In the genomic region with DNA sequence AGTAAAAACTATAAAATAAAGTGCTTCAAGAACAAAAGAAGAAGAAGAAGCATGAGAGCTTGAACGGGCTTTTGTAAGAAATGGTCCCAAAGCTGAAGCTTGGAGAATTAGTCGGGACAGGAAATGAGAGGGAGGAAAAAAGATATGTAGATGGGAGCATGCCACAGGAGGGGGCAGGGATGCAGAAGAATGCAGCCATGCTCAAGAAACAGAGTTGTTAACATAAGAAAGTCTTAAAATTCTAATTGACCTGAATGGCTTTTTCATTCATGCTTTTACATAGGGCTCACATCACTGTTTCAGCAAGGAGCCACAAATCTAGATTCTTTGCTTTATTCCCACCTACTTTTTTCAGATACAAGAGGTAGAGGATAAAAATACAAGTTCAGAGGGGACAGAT, we compare ENCODE assay signal across 31 cellular contexts. TPM values are rescaled to one million over a fixed set of nuclear protein-coding genes. Genes with fewer than 3 reads are reported as not detected.
DNase-seq lines count a peak whose midpoint lies in the region; ATAC-seq, FAIRE-seq and TF ChIP-seq lines count a peak whose summit lies in the region.
"Had no signal": no experiment of that assay in that cellular context is flagged by ENCODE, and none has a peak within 500 bp of the region (broad histone marks: within the 10 kb centered on the region; RNA-seq: fewer than 3 reads in every experiment).

No MANE protein-coding gene starts in this region.

- peaks cover 63% of the 10 kb centered on the region for H3K4me1 Mint-ChIP-seq in GM23338
- no peaks in the 10 kb centered on the region for H3K4me1 Mint-ChIP-seq in stimulated activated naive CD8-positive, alpha-beta T cell treated with anti-CD3 and anti-CD28 coated beads, Interleukin-15, amount 100 ng/mL, for 72 hours

- peaks cover 3% of the 10 kb centered on the region; the same call in 2 of the 3 replicates for H3K36me3 Mint-ChIP-seq in GM23338 (ENCODE audit: low read depth)

- no peaks in the 10 kb centered on the region for H3K9me3 Mint-ChIP-seq in GM23338
- no peaks in the 10 kb centered on the region for H3K9me3 Mint-ChIP-seq in stimulated activated naive CD8-positive, alpha-beta T cell treated with anti-CD3 and anti-CD28 coated beads, Interleukin-15, amount 100 ng/mL, for 72 hours
- H3K9me3 Mint-ChIP-seq: CD4-positive, alpha-beta T cell had no signal

- no peaks in the 10 kb centered on the region; the same call in 1 of the 2 replicates for H3F3A ChIP-seq in GM23338 (replicated peaks; ENCODE audit: low read depth)

- dilution Hi-C loops in mammary epithelial cell (cut with HindIII; ENCODE audit: low sequenced_read_pairs) = no loop called here

- peak overlapping the region; percentile 49 for H3K4me3 Mint-ChIP-seq in GM23338
- H3K4me3 Mint-ChIP-seq in stimulated activated naive CD8-positive, alpha-beta T cell treated with anti-CD3 and anti-CD28 coated beads, Interleukin-15, amount 100 ng/mL, for 72 hours = no peak overlapping the region
- H3K4me3 Mint-ChIP-seq: CD4-positive, alpha-beta T cell had no signal

- H4K20me1 ChIP-seq in GM23338 (replicated peaks; ENCODE audit: insufficient read depth) (no peaks in the 10 kb centered on the region), mammary epithelial cell (ENCODE audit: insufficient read depth, low read length) (no peaks in the 10 kb centered on the region)
- H4K20me1 ChIP-seq: BLaER1 treated with 17β-estradiol and CSF1 and Interleukin-3, amounts not matched to agents 10 nM and 100 nM had no signal

- no TSS peak for BruUV-seq in mammary epithelial cell (replicated peaks; lab: Mats Ljungman, UMichigan)

- TF ChIP-seq CTCF in GM23338 (conservative IDR thresholded peaks at IDR 0.05; ENCODE audit: low read depth in 2 of 2) (no peak), mammary epithelial cell (conservative IDR thresholded peaks at IDR 0.05 in 1 of 2, IDR thresholded peaks at IDR 0.05 in 1 of 2; ENCODE audit: extremely low read depth in 1 of 2, insufficient read depth in 1 of 2, low read depth in 1 of 2, low read length in 2 of 2) (no peak)

- H3K9ac ChIP-seq in HUES64 (ENCODE audit: low read depth, low read length) (peak overlapping the region; percentile 40), mammary epithelial cell (ENCODE audit: insufficient read depth, low read length) (no peak overlapping the region)
- H3K9ac ChIP-seq: BLaER1 treated with 17β-estradiol and CSF1 and Interleukin-3, amounts not matched to agents 10 nM and 100 nM had no signal

- H3K79me2 ChIP-seq in GM23338 (replicated peaks; ENCODE audit: insufficient read depth) = no peaks in the 10 kb centered on the region
- H3K79me2 ChIP-seq in mammary epithelial cell (ENCODE audit: insufficient read depth, low read length) = no peaks in the 10 kb centered on the region

- FAIRE-seq in RCC 7860 (lab: Jason Lieb, UNC) = no peak
- FAIRE-seq: A204.1, GM12892, GM19239, K562 had no signal

- ATAC-seq in GM23338 = peak; percentile 87
- no peak for ATAC-seq in stimulated activated naive CD8-positive, alpha-beta T cell treated with anti-CD3 and anti-CD28 coated beads, Interleukin-15, amount 100 ng/mL, for 72 hours
- ATAC-seq in HG03280 (IDR thresholded peaks at IDR 0.05; ENCODE audit: unreplicated experiment) = no peak
- ATAC-seq: HCT116, K562, PC-3, Right ventricle myocardium inferior, SK-N-SH treated with all-trans-retinoic acid at 6 μM for 48 hours had no signal

- intact Hi-C loops in mammary epithelial cell (cut with micrococcal nuclease) = no loop called here

- in situ Hi-C loops in mammary epithelial cell (cut with MboI; ENCODE audit: low sequenced_read_pairs in 2 of 2) = no loop called here

- no peaks in the 10 kb centered on the region for H3K27me3 ChIP-seq in GM23338 (ENCODE audit: insufficient read depth)
- no peaks in the 10 kb centered on the region for H3K27me3 ChIP-seq in HUES64 (ENCODE audit: insufficient read depth, low read length)
- H3K27me3 ChIP-seq in mammary epithelial cell (ENCODE audit: insufficient read depth, low read length) = no peaks in the 10 kb centered on the region
- H3K27me3 ChIP-seq: BLaER1 treated with 17β-estradiol and CSF1 and Interleukin-3, amounts not matched to agents 10 nM and 100 nM; SJCRH30 had no signal

- peak overlapping the region; percentile 12 for H3K4me3 ChIP-seq in GM23338
- H3K4me3 ChIP-seq in HUES64 (ENCODE audit: low read length) = peak overlapping the region; percentile 33
- H3K4me3 ChIP-seq in mammary epithelial cell (replicated peaks in 1 of 3; ENCODE audit: insufficient read depth in 1 of 3, low read depth in 2 of 3, low read length in 3 of 3) = no peak overlapping the region
- H3K4me3 ChIP-seq: BLaER1 treated with 17β-estradiol and CSF1 and Interleukin-3, amounts not matched to agents 10 nM and 100 nM; K562; SJCRH30 had no signal

- 4% methylated on average over 2 of the region's 2 CpGs for WGBS in HUES64
- 0% methylated on average over 2 of the region's 2 CpGs for WGBS in mammary epithelial cell (ENCODE audit: low coverage, missing lambda C conversion rate)

- peak overlapping the region; percentile 92 for H3K27ac Mint-ChIP-seq in GM23338
- no peak overlapping the region for H3K27ac Mint-ChIP-seq in stimulated activated naive CD8-positive, alpha-beta T cell treated with anti-CD3 and anti-CD28 coated beads, Interleukin-15, amount 100 ng/mL, for 72 hours
- H3K27ac Mint-ChIP-seq: CD4-positive, alpha-beta T cell had no signal

- no peaks in the 10 kb centered on the region; the same call in 1 of the 2 replicates for H3K9me2 ChIP-seq in GM23338 (ENCODE audit: insufficient read depth)

- H2AFZ ChIP-seq in GM23338 (no peak overlapping the region), mammary epithelial cell (ENCODE audit: low read depth, low read length) (no peak overlapping the region)

- CTCF ChIA-PET in mammary epithelial cell (lab: Charles Lee; ENCODE audit: low non-redundant PET) = no interaction called here

- H3K27ac ChIP-seq in GM23338 (ENCODE audit: low read depth) (peak overlapping the region; percentile 94), HUES64 (ENCODE audit: low read depth, low read length) (peak overlapping the region; percentile 96), mammary epithelial cell (ENCODE audit: insufficient read depth, low read depth, low read length) (no peak overlapping the region)
- H3K27ac ChIP-seq: BLaER1 treated with 17β-estradiol and CSF1 and Interleukin-3, amounts not matched to agents 10 nM and 100 nM; HL-60; SJCRH30 had no signal

- no peaks in the 10 kb centered on the region for H3K27me3 Mint-ChIP-seq in GM23338 (ENCODE audit: insufficient read depth, low read depth, poor library complexity)
- H3K27me3 Mint-ChIP-seq in stimulated activated naive CD8-positive, alpha-beta T cell treated with anti-CD3 and anti-CD28 coated beads, Interleukin-15, amount 100 ng/mL, for 72 hours = peaks cover 52% of the 10 kb centered on the region

- peak; percentile 93 for DNase-seq in GM23338 (ENCODE audit: low spot score)
- DNase-seq in iPS DF 19.7 (ENCODE audit: low read depth, low spot score) = peak; percentile 80
- peak; percentile 62 for DNase-seq in iPS-NIHi7 (ENCODE audit: extremely low spot score)
- DNase-seq in RCC 7860 (ENCODE audit: low spot score) = no peak
- DNase-seq in stimulated activated naive CD8-positive, alpha-beta T cell treated with anti-CD3 and anti-CD28 coated beads, Interleukin-15, amount 100 ng/mL, for 72 hours = no peak
- DNase-seq in mammary epithelial cell = no peak
- DNase-seq: AML-193; CD4-positive, alpha-beta T cell; COR-L47; DMS79; Kasumi-1; NCI-H1105; NCI-H146; NCI-H1930; NCI-H2107; NCI-H446; NCI-H524 treated with DMSO at 0.1 percent for 48 hours; NCI-H774; PC-3; SJCRH30 had no signal

- H3K9me3 ChIP-seq in HUES64 (ENCODE audit: insufficient read depth, low read depth, low read length) (no peaks in the 10 kb centered on the region), mammary epithelial cell (replicated peaks; ENCODE audit: insufficient read depth, low read length) (no peaks in the 10 kb centered on the region)
- H3K9me3 ChIP-seq: BLaER1 treated with 17β-estradiol and CSF1 and Interleukin-3, amounts not matched to agents 10 nM and 100 nM; SJCRH30 had no signal

- H3K4me2 ChIP-seq in GM23338 (peak overlapping the region; percentile 28), mammary epithelial cell (ENCODE audit: insufficient read depth, low read depth, low read length) (no peak overlapping the region)

- H3K4me1 ChIP-seq in GM23338 (ENCODE audit: insufficient read depth) (peaks cover 53% of the 10 kb centered on the region), HUES64 (ENCODE audit: insufficient read depth, low read length) (peaks cover 57% of the 10 kb centered on the region), mammary epithelial cell (ENCODE audit: insufficient read depth, low read length) (no peaks in the 10 kb centered on the region)

- H3K36me3 ChIP-seq in GM23338 (ENCODE audit: insufficient read depth) (no peaks in the 10 kb centered on the region), HUES64 (ENCODE audit: insufficient read depth, low read length) (no peaks in the 10 kb centered on the region), mammary epithelial cell (ENCODE audit: insufficient read depth, low read length) (no peaks in the 10 kb centered on the region)
- H3K36me3 ChIP-seq: BLaER1 treated with 17β-estradiol and CSF1 and Interleukin-3, amounts not matched to agents 10 nM and 100 nM; SJCRH30 had no signal

TF ChIP-seq in GM23338, 12 proteins besides CTCF, POLR2A, EP300 and RAD21 (continues in another document):
- peak; percentile 65; the same call in 1 of the 2 replicates for TF ChIP-seq ETS1 (IDR thresholded peaks at IDR 0.05)

RNA-seq across cellular contexts. Expression of gene NBEA, which starts 27.7 kb away (rescaled TPM):
- 26.9 and 29.1 TPM in 2 replicates for total RNA-seq in GM23338 (2014; rRNA removed; shearing (Covaris generic))
- 6.2 and 9.1 TPM in 2 replicates for polyA plus RNA-seq in GM23338 (2016; fragmentation: Nextera tagmentation; extraction: Ambion mirVana)
- polyA plus RNA-seq in HUES64 (2013, experiment 1 of 2) = 10.4 TPM
- 11.7 TPM for polyA plus RNA-seq in HUES64 (2013, experiment 2 of 2)
- 10 to 100 TPM in 1 of 2 donors, under 1 TPM in 1; 0.42 to 11.8 TPM for total RNA-seq in mammary epithelial cell
- polyA plus RNA-seq in mammary epithelial cell = 0.16 TPM
- 0.21 TPM for polyA minus RNA-seq in mammary epithelial cell

Comparison
In these comparisons a context has a peak if more than half of its experiments do, and no peak if none do; other contexts are left out.
1. DNase-seq: peak in GM23338 (single experiment), iPS DF 19.7 (single experiment) and iPS-NIHi7 (single experiment); none in RCC 7860 (single experiment), stimulated activated naive CD8-positive, alpha-beta T cell treated with anti-CD3 and anti-CD28 coated beads, Interleukin-15, amount 100 ng/mL, for 72 hours (0 of 2) and mammary epithelial cell (single experiment).
2. H3K4me3 ChIP-seq: peak in GM23338 (single experiment) and HUES64 (single experiment); none in mammary epithelial cell (0 of 3).